Comparison of ENCODE assay signal across 8 cellular contexts in genomic region chr2:27118525-27119329, GRCh38. TPM values are rescaled to one million over a fixed set of nuclear protein-coding genes. Genes with fewer than 3 reads are reported as not detected.
A peak's percentile ranks its signal among the peaks of the same experiment; 100 is the strongest.
DNase-seq lines count a peak whose midpoint lies in the region; ATAC-seq and TF ChIP-seq lines count a peak whose summit lies in the region.

Gene CGREF1 (minus strand): TSS chr2:27119128. CDS start chr2:27104366, 14,762 bp downstream.

- H3K36me3 ChIP-seq in BE2C: no peaks in the 10 kb centered on the region

- H3K27ac ChIP-seq in skin epidermis: no peak within 1 kb of the TSS

- no peak for ATAC-seq in HG03196 (IDR thresholded peaks at IDR 0.05; ENCODE audit: unreplicated experiment)

- TF ChIP-seq CTCF in BE2C (IDR thresholded peaks at IDR 0.05; ENCODE audit: low read depth, low read length) (no peak), HFF-Myc (IDR thresholded peaks at IDR 0.05; ENCODE audit: low read depth, low read length, missing control alignments) (no peak)

- H3K27me3 ChIP-seq in BE2C: no peaks in the 10 kb centered on the region

- in situ Hi-C loops in KBM-7 (cut with MboI; ENCODE audit: low pct_unique_long_range_greater_than_20kb, low sequenced_read_pairs): no loop called here

- no peaks in the 10 kb centered on the region for H3K4me1 ChIP-seq in BE2C

- H3K4me3 ChIP-seq in BE2C (ENCODE audit: low read depth, low read length) (peak within 1 kb of the TSS; percentile 90), HFF-Myc (replicated peaks; ENCODE audit: low read depth, low read length) (peak within 1 kb of the TSS; percentile 60), iPS-11a (ENCODE audit: low read depth, low read length) (peak within 1 kb of the TSS; percentile 35), skin epidermis (peak within 1 kb of the TSS; percentile 24 to 53 (median 35))

- no peaks in the 10 kb centered on the region for H3K9me3 ChIP-seq in BE2C

- DNase-seq in BE2C (peak; percentile 47), HFF-Myc (ENCODE audit: extremely low read depth, low read depth) (no peak), KBM-7 (no peak), COLO829 (ENCODE audit: low spot score) (no peak)
- peak; percentile 30 for DNase-seq in activated naive CD4-positive, alpha-beta T cell treated with anti-CD3 and anti-CD28 coated beads, Interleukin-2, amount 50 U/mL, for 16 hours

RNA-seq across cellular contexts. Expression of gene CGREF1, which starts in this region (rescaled TPM):
- polyA plus RNA-seq in BE2C (2012; ENCODE audit: insufficient read depth, insufficient read length, low read depth): 72.7 TPM

Comparison
In these comparisons a context has a peak if more than half of its experiments do, and no peak if none do; other contexts are left out.
1. DNase-seq: peak in BE2C (single experiment) and activated naive CD4-positive, alpha-beta T cell treated with anti-CD3 and anti-CD28 coated beads, Interleukin-2, amount 50 U/mL, for 16 hours (single experiment); none in HFF-Myc (single experiment), KBM-7 (single experiment) and COLO829 (single experiment).
2. H3K4me3 ChIP-seq: peak in every context shown above with its lines; median percentile 90 in BE2C; 60 in HFF-Myc; 35 in iPS-11a; 35 in skin epidermis.